Comparison of ENCODE assay signal across 25 cellular contexts in the genomic region with DNA sequence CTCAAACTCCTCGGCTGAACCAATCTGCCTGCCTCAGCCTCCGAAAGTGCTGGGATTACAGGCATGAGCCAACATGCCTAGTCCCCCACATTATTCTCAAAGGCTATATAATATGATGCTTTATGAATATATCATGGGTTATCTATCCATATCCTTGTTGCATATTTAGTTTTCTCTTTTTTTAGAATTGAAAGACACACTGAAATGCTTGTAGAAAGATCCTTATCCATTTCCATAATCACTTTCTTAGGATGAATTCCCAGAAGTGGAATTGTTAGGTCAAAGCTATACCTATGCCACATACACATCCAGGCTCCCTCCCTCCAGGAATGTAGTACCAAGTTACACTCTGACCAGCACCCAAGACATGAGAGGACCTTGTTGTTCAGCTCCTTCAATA. TPM values are rescaled to one million over a fixed set of nuclear protein-coding genes. Genes with fewer than 3 reads are reported as not detected.
DNase-seq lines count a peak whose midpoint lies in the region; FAIRE-seq and TF ChIP-seq lines count a peak whose summit lies in the region.
"Had no signal": no experiment of that assay in that cellular context is flagged by ENCODE, and none has a peak within 500 bp of the region (broad histone marks: within the 10 kb centered on the region; RNA-seq: fewer than 3 reads in every experiment).

No MANE protein-coding gene starts in this region.

- H3K9ac ChIP-seq in endothelial cell of umbilical vein (replicated peaks; ENCODE audit: extremely low read depth, insufficient read depth, low read length) = no peak overlapping the region
- H3K9ac ChIP-seq: BLaER1 treated with 17β-estradiol and CSF1 and Interleukin-3, amounts not matched to agents 10 nM and 100 nM had no signal

- no peaks in the 10 kb centered on the region for H4K20me1 ChIP-seq in endothelial cell of umbilical vein (replicated peaks; ENCODE audit: control insufficient read depth, extremely low read depth, insufficient read depth, low read length)

- H3K4me3 ChIP-seq in endothelial cell of umbilical vein (replicated peaks in 1 of 3; ENCODE audit: insufficient read depth in 1 of 3, low read depth in 1 of 3, low read length in 3 of 3) (no peak overlapping the region), SJCRH30 (no peak overlapping the region)
- H3K4me3 ChIP-seq: A549; BLaER1 treated with 17β-estradiol and CSF1 and Interleukin-3, amounts not matched to agents 10 nM and 100 nM; HAP-1 had no signal

- no peak overlapping the region for H3K4me2 ChIP-seq in endothelial cell of umbilical vein (ENCODE audit: insufficient read depth, low read length)
- H3K4me2 ChIP-seq: A549; BLaER1 treated with 17β-estradiol and CSF1 and Interleukin-3, amounts not matched to agents 10 nM and 100 nM had no signal

- peaks cover 10% of the 10 kb centered on the region for H3K4me1 ChIP-seq in endothelial cell of umbilical vein (ENCODE audit: control insufficient read depth, extremely low read depth, insufficient read depth, low read length)
- H3K4me1 ChIP-seq in SJCRH30 = peaks cover 15% of the 10 kb centered on the region; the same call in 1 of the 2 replicates
- H3K4me1 ChIP-seq: BE2C had no signal

- no peaks in the 10 kb centered on the region for H3K79me2 ChIP-seq in endothelial cell of umbilical vein (ENCODE audit: control insufficient read depth, insufficient read depth, low read length)

- TF ChIP-seq POLR2A in endothelial cell of umbilical vein (IDR thresholded peaks at IDR 0.05; ENCODE audit: low read depth, low read length) = no peak

- POLR2A ChIA-PET in endothelial cell of umbilical vein (lab: Charles Lee) = no interaction called here
- POLR2A ChIA-PET in HEK293T (lab: Yijun Ruan, JAX) = no interaction called here

- CTCF ChIA-PET in endothelial cell of umbilical vein (lab: Charles Lee) (interaction anchor here (1.4 kb wide), 1 partner anchor 51 kb away, joined by 4 read pairs; no protein-coding TSS in a partner anchor), HEK293T (lab: Yijun Ruan, JAX) (no interaction called here)

- H3K27me3 ChIP-seq in endothelial cell of umbilical vein (ENCODE audit: control insufficient read depth in 2 of 2, insufficient read depth in 2 of 2, low read length in 2 of 2) (no peaks in the 10 kb centered on the region), SJCRH30 (no peaks in the 10 kb centered on the region)

- H3K36me3 ChIP-seq in endothelial cell of umbilical vein (ENCODE audit: control insufficient read depth in 2 of 2, extremely low read depth in 1 of 2, insufficient read depth in 2 of 2, low read length in 2 of 2) (no peaks in the 10 kb centered on the region), SJCRH30 (no peaks in the 10 kb centered on the region)
- H3K36me3 ChIP-seq: BE2C; BLaER1 treated with 17β-estradiol and CSF1 and Interleukin-3, amounts not matched to agents 10 nM and 100 nM; HAP-1 had no signal

- no peak overlapping the region for H3K27ac ChIP-seq in endothelial cell of umbilical vein (ENCODE audit: insufficient read depth, low read depth, low read length)
- no peak overlapping the region for H3K27ac ChIP-seq in SJCRH30
- H3K27ac ChIP-seq: A549; BLaER1 treated with 17β-estradiol and CSF1 and Interleukin-3, amounts not matched to agents 10 nM and 100 nM had no signal

- peak; percentile 18 for DNase-seq in NCI-H69 (lab: John Stamatoyannopoulos, UW)
- no peak for DNase-seq in endothelial cell of umbilical vein (ENCODE audit: low read depth, low spot score)
- peak; percentile 27 for DNase-seq in superior temporal gyrus (ENCODE audit: extremely low spot score)
- no peak for DNase-seq in HEK293T (ENCODE audit: extremely low spot score)
- no peak for DNase-seq in NCI-H2227 treated with DMSO at 0.1 percent for 48 hours (lab: John Stamatoyannopoulos, UW)
- no peak for DNase-seq in SJCRH30
- DNase-seq: 8988T; ACHN; AML-193; BE2C; CD4-positive, alpha-beta T cell; CD8-positive, alpha-beta memory T cell; DMS 273 treated with DMSO at 0.1 percent for 48 hours; DMS79; EL; GF-D8; GOT3 had no signal

- no peaks in the 10 kb centered on the region for H3K9me3 ChIP-seq in endothelial cell of umbilical vein (replicated peaks; ENCODE audit: control insufficient read depth, insufficient read depth, low read length)
- H3K9me3 ChIP-seq in SJCRH30 (replicated peaks) = no peaks in the 10 kb centered on the region
- H3K9me3 ChIP-seq: A549, BE2C, HAP-1 had no signal

- no peak for TF ChIP-seq CTCF in endothelial cell of umbilical vein (IDR thresholded peaks at IDR 0.05; ENCODE audit: extremely low read depth in 1 of 2, insufficient read depth in 1 of 2, low read depth in 1 of 2, low read length in 2 of 2)

- intact Hi-C loops in endothelial cell of umbilical vein (cut with micrococcal nuclease) = no loop called here

- H3K9me1 ChIP-seq in endothelial cell of umbilical vein (replicated peaks; ENCODE audit: control insufficient read depth, extremely low read depth, insufficient read depth, low read length) = no peaks in the 10 kb centered on the region

- peak; percentile 24 for FAIRE-seq in endothelial cell of umbilical vein (lab: Jason Lieb, UNC)
- FAIRE-seq: A549, D721Med, GM12891, GM18507, H54 had no signal

- no peak overlapping the region for H2AFZ ChIP-seq in endothelial cell of umbilical vein (ENCODE audit: low read depth, low read length)

- BruUV-seq in endothelial cell of umbilical vein (replicated peaks; lab: Mats Ljungman, UMichigan) = no TSS peak

- dilution Hi-C loops in endothelial cell of umbilical vein (cut with MboI; ENCODE audit: extremely low pct_ligation_motif_present, low sequenced_read_pairs) = no loop called here

TF ChIP-seq in endothelial cell of umbilical vein, 7 proteins besides CTCF, POLR2A, EP300 and RAD21 (continues in another document):
- no peak for TF ChIP-seq GATA2 (IDR thresholded peaks at IDR 0.05; ENCODE audit: insufficient read depth, insufficient read length, low read depth, low read length)
- TF ChIP-seq MYC (IDR thresholded peaks at IDR 0.05; ENCODE audit: low read depth, low read length) = no peak
- TF ChIP-seq, protein P1, sequence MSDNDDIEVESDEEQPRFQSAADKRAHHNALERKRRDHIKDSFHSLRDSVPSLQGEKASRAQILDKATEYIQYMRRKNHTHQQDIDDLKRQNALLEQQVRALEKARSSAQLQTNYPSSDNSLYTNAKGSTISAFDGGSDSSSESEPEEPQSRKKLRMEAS (IDR thresholded peaks at IDR 0.05; ENCODE audit: insufficient read depth, insufficient read length) = no peak
- no peak for TF ChIP-seq POLR2AphosphoS5 (IDR thresholded peaks at IDR 0.05; ENCODE audit: insufficient read depth, low read depth, low read length)
- TF ChIP-seq FOS (IDR thresholded peaks at IDR 0.05; ENCODE audit: borderline replicate concordance, insufficient read depth, low read length) = no peak
- TF ChIP-seq EZH2 (IDR thresholded peaks at IDR 0.05; ENCODE audit: borderline replicate concordance, low read depth, low read length, severe bottlenecking) = no peak

TF ChIP-seq in HEK293T, 16 proteins besides CTCF, POLR2A, EP300 and RAD21:
- TF ChIP-seq LEF1 (IDR thresholded peaks at IDR 0.05; ENCODE audit: borderline replicate concordance) (no peak), BHLHE40 (IDR thresholded peaks at IDR 0.05; ENCODE audit: borderline replicate concordance) (no peak)
TF ChIP-seq in HEK293T: peak in this region for 0.

RNA-seq across cellular contexts. Expression of gene ARFGEF3, which starts 2.5 kb away (rescaled TPM):
- total RNA-seq in endothelial cell of umbilical vein = 7.0 and 7.3 TPM in 2 replicates
- polyA plus RNA-seq in endothelial cell of umbilical vein = 1.0 and 1.3 TPM in 2 replicates
- polyA plus RNA-seq in endothelial cell of umbilical vein (2011; cell fraction: cytosol; rRNA removed) = 1.7 and 1.8 TPM in 2 replicates
- 2.2 and 2.3 TPM in 2 replicates for polyA plus RNA-seq in endothelial cell of umbilical vein (2011; cell fraction: nucleus; rRNA removed)
- 2.6 and 5.4 TPM in 2 replicates for polyA plus RNA-seq in endothelial cell of umbilical vein (2012)
- polyA minus RNA-seq in endothelial cell of umbilical vein = 5.6 and 6.5 TPM in 2 replicates
- polyA minus RNA-seq in endothelial cell of umbilical vein (2011; cell fraction: cytosol; rRNA and poly(A)+ RNA removed) = 1.7 TPM
- polyA minus RNA-seq in endothelial cell of umbilical vein (2011; cell fraction: nucleus; rRNA and poly(A)+ RNA removed) = 3.3 and 4.0 TPM in 2 replicates
- 8.8 and 9.3 TPM in 2 replicates for total RNA-seq in SJCRH30 (2014; rRNA removed; shearing (Covaris generic))
- total RNA-seq: CD4-positive, alpha-beta T cell had no signal
- polyA plus RNA-seq: CD14-positive monocyte; CD8-positive, alpha-beta memory T cell had no signal

RNA-seq across cellular contexts. Expression of gene PERP, which starts 52.0 kb away (rescaled TPM):
- 27.4 and 30.2 TPM in 2 replicates for total RNA-seq in endothelial cell of umbilical vein
- polyA plus RNA-seq in endothelial cell of umbilical vein = 15.7 and 18.8 TPM in 2 replicates
- polyA plus RNA-seq in endothelial cell of umbilical vein (2011; cell fraction: cytosol; rRNA removed) = 11.7 and 13.0 TPM in 2 replicates
- 4.6 and 4.9 TPM in 2 replicates for polyA plus RNA-seq in endothelial cell of umbilical vein (2011; cell fraction: nucleus; rRNA removed)
- polyA plus RNA-seq in endothelial cell of umbilical vein (2012) = 34.6 and 43.8 TPM in 2 replicates
- polyA minus RNA-seq in endothelial cell of umbilical vein = 24.0 and 26.1 TPM in 2 replicates
- 23.8 TPM for polyA minus RNA-seq in endothelial cell of umbilical vein (2011; cell fraction: cytosol; rRNA and poly(A)+ RNA removed)
- 2.6 and 4.0 TPM in 2 replicates for polyA minus RNA-seq in endothelial cell of umbilical vein (2011; cell fraction: nucleus; rRNA and poly(A)+ RNA removed)
- total RNA-seq in SJCRH30 (2014; rRNA removed; shearing (Covaris generic)) = 5.4 and 5.7 TPM in 2 replicates
- polyA plus RNA-seq: CD14-positive monocyte had no signal

RNA-seq across cellular contexts. Expression of gene PBOV1, which starts 59.0 kb away (rescaled TPM):
- not detected in 2 replicates for total RNA-seq in endothelial cell of umbilical vein
- polyA plus RNA-seq in endothelial cell of umbilical vein = not detected in 2 replicates
- polyA plus RNA-seq in endothelial cell of umbilical vein (2011; cell fraction: cytosol; rRNA removed) = not detected in 2 replicates
- not detected in 2 replicates for polyA plus RNA-seq in endothelial cell of umbilical vein (2011; cell fraction: nucleus; rRNA removed)
- polyA plus RNA-seq in endothelial cell of umbilical vein (2012) = not detected in 2 replicates
- not detected in 2 replicates for polyA minus RNA-seq in endothelial cell of umbilical vein
- not detected for polyA minus RNA-seq in endothelial cell of umbilical vein (2011; cell fraction: cytosol; rRNA and poly(A)+ RNA removed)
- not detected in 2 replicates for polyA minus RNA-seq in endothelial cell of umbilical vein (2011; cell fraction: nucleus; rRNA and poly(A)+ RNA removed)
- not detected in 2 replicates for total RNA-seq in SJCRH30 (2014; rRNA removed; shearing (Covaris generic))
- total RNA-seq: CD4-positive, alpha-beta T cell; CD8-positive, alpha-beta memory T cell had no signal
- polyA plus RNA-seq: A549; CD14-positive monocyte; CD8-positive, alpha-beta memory T cell had no signal

Comparison
In these comparisons a context has a peak if more than half of its experiments do, and no peak if none do; other contexts are left out.
1. DNase-seq: peak in NCI-H69 (single experiment) and superior temporal gyrus (single experiment); none in endothelial cell of umbilical vein (single experiment), HEK293T (single experiment), NCI-H2227 treated with DMSO at 0.1 percent for 48 hours (single experiment) and SJCRH30 (0 of 2).